ENCODE assay signal across 8 cellular contexts in the genomic region with DNA sequence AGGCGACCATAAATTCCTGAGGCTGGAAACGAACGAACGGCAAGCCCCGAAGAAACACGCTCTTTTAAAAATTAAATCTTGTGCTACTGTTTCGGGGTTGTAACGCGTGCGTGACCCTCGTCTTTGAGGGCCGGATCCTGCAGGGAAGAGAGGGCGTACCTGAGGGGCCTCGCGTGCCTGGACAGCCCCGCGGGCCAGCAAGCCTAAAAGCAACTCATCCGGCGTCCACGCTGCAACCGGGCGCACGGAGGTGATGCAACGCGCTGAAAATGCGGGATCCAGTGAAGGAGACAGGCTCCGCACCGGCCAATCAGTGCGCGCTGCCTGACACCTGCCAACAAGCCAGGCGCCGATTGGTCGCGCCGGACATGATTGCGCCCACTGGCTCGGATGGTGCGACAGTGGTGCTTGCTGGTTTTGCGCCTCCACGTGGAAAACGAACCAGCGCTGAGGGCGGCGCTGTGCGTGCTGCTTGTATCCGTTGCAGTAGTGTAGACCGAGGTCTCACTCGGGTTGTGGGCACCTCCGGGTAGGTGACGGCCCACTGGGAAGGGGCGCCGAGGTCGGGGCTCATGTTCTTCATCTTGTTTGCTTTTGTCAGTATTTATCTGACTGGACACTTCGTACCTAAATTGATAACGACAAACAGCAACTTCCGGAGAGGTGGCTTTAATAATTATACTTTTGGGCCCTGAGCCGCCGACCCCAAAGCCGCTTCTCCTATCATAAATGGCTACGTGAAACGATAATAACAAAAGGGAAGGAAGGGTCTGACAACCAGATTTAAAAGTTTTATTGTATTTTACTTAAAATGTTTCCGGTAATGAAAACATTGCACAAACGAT. TPM values are rescaled to one million over a fixed set of nuclear protein-coding genes. Genes with fewer than 3 reads are reported as not detected.
DNase-seq lines count a peak whose midpoint lies in the region; ATAC-seq and TF ChIP-seq lines count a peak whose summit lies in the region.

IARS1 (minus strand) TSS at position 246 of the 845 bp plus-strand sequence. CDS start 4,278 bp downstream, outside the sequence.

- H3K36me3 Mint-ChIP-seq in type B pancreatic cell: peaks cover 23% of the 10 kb centered on the region

- H3K36me3 ChIP-seq in adrenal gland (replicated peaks in 1 of 2): peaks cover 0 to 16% of the 10 kb centered on the region in 2 donors
- H3K36me3 ChIP-seq in heart left ventricle: peaks cover 0 to 37% (median 26%) of the 10 kb centered on the region in 9 donors

- no peaks in the 10 kb centered on the region for H3K9me3 Mint-ChIP-seq in type B pancreatic cell

- peak within 1 kb of the TSS in 4 of 5 donors; percentile 69 to 83 (median 76) for H3K27ac ChIP-seq in adrenal gland
- H3K27ac ChIP-seq in heart left ventricle: peak within 1 kb of the TSS in 11 of 12 donors; percentile 51 to 85 (median 71)

- DNase-seq in GM13976 (ENCODE audit: low spot score): peak; percentile 97
- DNase-seq in NCI-H146 (lab: John Stamatoyannopoulos, UW): peak; percentile 92
- peak; percentile 97 to 99 (median 98) for DNase-seq in T-helper 1 cell
- DNase-seq in adrenal gland: peak; percentile 97 to 100 (median 99)
- peak; percentile 98 to 99 (median 98) for DNase-seq in heart left ventricle
- peak; percentile 96 for DNase-seq in pons (ENCODE audit: low spot score)
- DNase-seq in type B pancreatic cell (ENCODE audit: extremely low spot score, unreplicated experiment): peak; percentile 100

- H3K9me3 ChIP-seq in adrenal gland (replicated peaks in 1 of 3): no peaks in the 10 kb centered on the region
- no peaks in the 10 kb centered on the region for H3K9me3 ChIP-seq in heart left ventricle

- TF ChIP-seq POLR2A in adrenal gland (IDR thresholded peaks at IDR 0.05) (peak in 1 of 2 donors; percentile 87), heart left ventricle (IDR thresholded peaks at IDR 0.05) (peak in 1 of 2 donors; percentile 77)

- peak; percentile 96 for ATAC-seq in HG02870 (IDR thresholded peaks at IDR 0.05; ENCODE audit: unreplicated experiment)
- ATAC-seq in heart left ventricle: peak; percentile 99 to 100 (median 100)

- TF ChIP-seq CTCF in GM13976 (IDR thresholded peaks at IDR 0.05; ENCODE audit: borderline replicate concordance, control extremely low read depth, extremely low read depth, insufficient read depth, missing control alignments): no peak
- peak in 1 of 6 experiments; percentile 23 for TF ChIP-seq CTCF in adrenal gland (IDR thresholded peaks at IDR 0.05)
- TF ChIP-seq CTCF in heart left ventricle (IDR thresholded peaks at IDR 0.05): peak in 11 of 12 donors; percentile 6 to 65 (median 36)
- peak; percentile 45 for TF ChIP-seq CTCF in type B pancreatic cell (conservative IDR thresholded peaks at IDR 0.05)

- peaks cover 28% of the 10 kb centered on the region for H3K4me1 Mint-ChIP-seq in type B pancreatic cell (ENCODE audit: unreplicated experiment)

- H3K27me3 ChIP-seq in adrenal gland (no peaks in the 10 kb centered on the region), heart left ventricle (no peaks in the 10 kb centered on the region)

- in situ Hi-C loops in GM13976 (cut with MboI; ENCODE audit: low sequenced_read_pairs, unreplicated experiment): no loop called here

- H3K27me3 Mint-ChIP-seq in type B pancreatic cell: no peaks in the 10 kb centered on the region

- H3K4me3 Mint-ChIP-seq in type B pancreatic cell: peak within 1 kb of the TSS; percentile 95

- peak within 1 kb of the TSS; percentile 96 for H3K27ac Mint-ChIP-seq in type B pancreatic cell

- intact Hi-C loops in adrenal gland (cut with DNase I): no loop called here
- intact Hi-C loops in heart left ventricle (cut with DNase I): loop anchor here in 5 of 10 donors (2.0 to 10.0 kb wide), 4 partner anchors 149 to 341 kb away; no protein-coding TSS in a partner anchor

- peaks cover 12 to 30% of the 10 kb centered on the region in 2 donors for H3K4me1 ChIP-seq in adrenal gland (replicated peaks in 1 of 2)
- H3K4me1 ChIP-seq in heart left ventricle: peaks cover 0 to 34% (median 22%) of the 10 kb centered on the region in 12 donors

- 0 to 1% (median 0%) methylated on average over 31 to 63 of the region's 63 CpGs for WGBS in adrenal gland, 4 donors
- WGBS in heart left ventricle, 4 donors: 0 to 1% (median 1%) methylated on average over 42 to 63 of the region's 63 CpGs

- H3K4me3 ChIP-seq in adrenal gland (peak within 1 kb of the TSS; percentile 54 to 74 (median 63)), heart left ventricle (peak within 1 kb of the TSS; percentile 41 to 91 (median 72))

RNA-seq across cellular contexts. Expression of gene IARS1, which starts in this region (rescaled TPM):
- total RNA-seq in adrenal gland (100 to 1,000 TPM in 2 of 8 donors, 10 to 100 TPM in 6; 55.5 to 122 (median 80.1) TPM), heart left ventricle (10 to 100 TPM; 44.2 to 85.3 (median 68.1) TPM), type B pancreatic cell (ENCODE audit: low replicate concordance) (125 and 143 TPM in 2 replicates)
- polyA plus RNA-seq in adrenal gland (100 to 1,000 TPM in 1 of 3 donors, 10 to 100 TPM in 2; 16.8 to 152 (median 19.2) TPM), heart left ventricle (10 to 100 TPM in 1 of 2 donors, 1 to 10 TPM in 1; 9.0 to 97.5 TPM)

Comparison
In these comparisons a context has a peak if more than half of its experiments do, and no peak if none do; other contexts are left out.
1. Peak in every context shown above with its lines: DNase-seq, ATAC-seq, H3K4me3 ChIP-seq and H3K27ac ChIP-seq.